ENCODE assay signal across 28 cellular contexts in genomic region chr1:151852733-151853132, GRCh38. TPM values are rescaled to one million over a fixed set of nuclear protein-coding genes. Genes with fewer than 3 reads are reported as not detected.
"Had no signal": no experiment of that assay in that cellular context is flagged by ENCODE, and none has a peak within 500 bp of the region (broad histone marks: within the 10 kb centered on the region; RNA-seq: fewer than 3 reads in every experiment).

No MANE protein-coding gene starts in this region.

- H3K36me3 Mint-ChIP-seq: mesothelial cell of epicardium; natural killer cell treated with Interleukin-12 subunit alpha and Interleukin-12 subunit beta and Interleukin-15 and Interleukin-18, amount 100 ng/mL, for 72 hours; neural progenitor cell had no signal

- H3K36me3 ChIP-seq: colonic mucosa, esophagus muscularis mucosa, gastrocnemius medialis, heart right ventricle, neural progenitor cell, right lobe of liver, thoracic aorta, transverse colon had no signal

- H3K9ac ChIP-seq: neural progenitor cell, parathyroid adenoma had no signal

- H3K4me1 ChIP-seq: colonic mucosa, esophagus muscularis mucosa, gastrocnemius medialis, neural progenitor cell, psoas muscle, right lobe of liver, transverse colon had no signal

- H3K27me3 ChIP-seq: colonic mucosa, neural progenitor cell, right lobe of liver had no signal

- ATAC-seq: gastrocnemius medialis; natural killer cell treated with Interleukin-12 subunit alpha and Interleukin-12 subunit beta and Interleukin-15 and Interleukin-18, amount 100 ng/mL, for 72 hours; psoas muscle; right lobe of liver; stimulated activated naive B cell treated with anti-CD40 and anti-IgM and Interleukin-4, amounts not matched to agents 10 μg/mL and 1 μg/mL and 100 μg/mL, for 72 hours; stimulated activated naive CD8-positive, alpha-beta T cell treated with anti-CD3 and anti-CD28 coated beads, Interleukin-15, amount 100 ng/mL, for 72 hours had no signal

- H3K27ac Mint-ChIP-seq: natural killer cell treated with Interleukin-12 subunit alpha and Interleukin-12 subunit beta and Interleukin-15 and Interleukin-18, amount 100 ng/mL, for 72 hours; neural progenitor cell; stimulated activated naive B cell treated with anti-CD40 and anti-IgM and Interleukin-4, amounts not matched to agents 10 μg/mL and 1 μg/mL and 100 μg/mL, for 72 hours; stimulated activated naive CD8-positive, alpha-beta T cell treated with anti-CD3 and anti-CD28 coated beads, Interleukin-15, amount 100 ng/mL, for 72 hours had no signal

- H3K4me3 ChIP-seq: colonic mucosa, dorsolateral prefrontal cortex, esophagus muscularis mucosa, gastrocnemius medialis, heart right ventricle, neural progenitor cell, psoas muscle, right lobe of liver, thoracic aorta, transverse colon had no signal

- H3K27ac ChIP-seq: colonic mucosa, dorsolateral prefrontal cortex, esophagus muscularis mucosa, gastrocnemius medialis, heart right ventricle, neural progenitor cell, parathyroid adenoma, psoas muscle, right lobe of liver, thoracic aorta, transverse colon had no signal

- H3K9me3 ChIP-seq: colonic mucosa, esophagus muscularis mucosa, gastrocnemius medialis, heart right ventricle, psoas muscle, right lobe of liver, thoracic aorta, transverse colon had no signal

- H3K9me3 Mint-ChIP-seq: mesothelial cell of epicardium; natural killer cell treated with Interleukin-12 subunit alpha and Interleukin-12 subunit beta and Interleukin-15 and Interleukin-18, amount 100 ng/mL, for 72 hours; neural progenitor cell; stimulated activated naive B cell treated with anti-CD40 and anti-IgM and Interleukin-4, amounts not matched to agents 10 μg/mL and 1 μg/mL and 100 μg/mL, for 72 hours; stimulated activated naive CD8-positive, alpha-beta T cell treated with anti-CD3 and anti-CD28 coated beads, Interleukin-15, amount 100 ng/mL, for 72 hours had no signal

- H3K4me3 Mint-ChIP-seq: mesothelial cell of epicardium; natural killer cell treated with Interleukin-12 subunit alpha and Interleukin-12 subunit beta and Interleukin-15 and Interleukin-18, amount 100 ng/mL, for 72 hours; neural progenitor cell; stimulated activated naive B cell treated with anti-CD40 and anti-IgM and Interleukin-4, amounts not matched to agents 10 μg/mL and 1 μg/mL and 100 μg/mL, for 72 hours; stimulated activated naive CD8-positive, alpha-beta T cell treated with anti-CD3 and anti-CD28 coated beads, Interleukin-15, amount 100 ng/mL, for 72 hours had no signal

- DNase-seq: colonic mucosa; dorsolateral prefrontal cortex; effector CD8-positive, alpha-beta T cell; gastrocnemius medialis; heart right ventricle; hypothalamus; kidney glomerular epithelial cell; mammary epithelial cell; occipital lobe; psoas muscle; retina; stimulated activated CD4-positive, alpha-beta T cell treated with anti-CD3 and anti-CD28 coated beads, Interleukin-15, amount 100 ng/mL, for 24 hours; stimulated activated CD4-positive, alpha-beta T cell treated with anti-CD3 and anti-CD28 coated beads, Interleukin-1b, Interleukin-23, amount 100 ng/mL, for 48 hours; stimulated activated CD4-positive, alpha-beta T cell treated with anti-CD3 and anti-CD28 coated beads, Interleukin-4, amount 100 ng/mL, for 24 hours; stimulated activated naive B cell treated with anti-CD40 and anti-IgM and Interleukin-4, amounts not matched to agents 10 μg/mL and 1 μg/mL and 100 μg/mL, for 72 hours; stimulated activated naive CD8-positive, alpha-beta T cell treated with anti-CD3 and anti-CD28 coated beads, Interleukin-15, amount 100 ng/mL, for 72 hours; transverse colon had no signal

RNA-seq across cellular contexts. Expression of gene THEM5, which starts 0.8 kb away (rescaled TPM):
- total RNA-seq: cerebellum; colonic mucosa; esophagus muscularis mucosa; fibroblast of villous mesenchyme; gastrocnemius medialis; mammary epithelial cell; mesothelial cell of epicardium; natural killer cell treated with Interleukin-12 subunit alpha and Interleukin-12 subunit beta and Interleukin-15 and Interleukin-18, amount 100 ng/mL, for 72 hours; occipital lobe; psoas muscle; right lobe of liver; subcutaneous adipose tissue; thoracic aorta; transverse colon; urinary bladder had no signal
- polyA plus RNA-seq: heart right ventricle, mammary epithelial cell, psoas muscle, urinary bladder had no signal

RNA-seq across cellular contexts. Expression of gene C2CD4D, which starts 13.1 kb away (rescaled TPM):
- total RNA-seq: cerebellum, esophagus muscularis mucosa, fibroblast of villous mesenchyme, gastrocnemius medialis, heart right ventricle, right lobe of liver, thoracic aorta, transverse colon, urinary bladder had no signal
- polyA plus RNA-seq: psoas muscle had no signal

RNA-seq across cellular contexts. Expression of gene RORC, which starts 21.1 kb away (rescaled TPM):
- total RNA-seq: fibroblast of villous mesenchyme, mesothelial cell of epicardium, thoracic aorta had no signal

RNA-seq across cellular contexts. Expression of gene LINGO4, which starts 47.5 kb away (rescaled TPM):
- total RNA-seq: cerebellum; esophagus muscularis mucosa; fibroblast of villous mesenchyme; mammary epithelial cell; mesothelial cell of epicardium; natural killer cell treated with Interleukin-12 subunit alpha and Interleukin-12 subunit beta and Interleukin-15 and Interleukin-18, amount 100 ng/mL, for 72 hours; occipital lobe; subcutaneous adipose tissue; thoracic aorta had no signal
- polyA plus RNA-seq: mammary epithelial cell had no signal
